14 cellular contexts compared by ENCODE assay signal in genomic region chr10:86946215-86947170, GRCh38. TPM values are rescaled to one million over a fixed set of nuclear protein-coding genes. Genes with fewer than 3 reads are reported as not detected.
DNase-seq lines count a peak whose midpoint lies in the region; TF ChIP-seq lines count a peak whose summit lies in the region.
"Had no signal": no experiment of that assay in that cellular context is flagged by ENCODE, and none has a peak within 500 bp of the region (broad histone marks: within the 10 kb centered on the region; RNA-seq: fewer than 3 reads in every experiment).

No MANE protein-coding gene starts in this region.

- no peaks in the 10 kb centered on the region for H3K9me3 Mint-ChIP-seq in Calu3 (ENCODE audit: low read depth, unreplicated experiment)
- H3K9me3 Mint-ChIP-seq: activated T-helper 1 cell treated with anti-CD3 and anti-CD28 coated beads, Interleukin-12 subunit alpha, Interleukin-12 subunit beta, Interleukin-2, Interleukin-4 antibody, amounts not matched to agents 30 ng/mL and 10 ng/mL and 1 ng/mL, durations not matched to agents 14 hours and 24 hours and 36 hours had no signal

- H3K27me3 Mint-ChIP-seq in Calu3 (ENCODE audit: unreplicated experiment): peaks cover 13% of the 10 kb centered on the region

- no peaks in the 10 kb centered on the region for H3K27me3 ChIP-seq in SJCRH30
- no peaks in the 10 kb centered on the region for H3K27me3 ChIP-seq in PC-9 (ENCODE audit: insufficient read depth, low read depth)

- H3K4me1 ChIP-seq in SJCRH30 (no peaks in the 10 kb centered on the region; the same call in none of the 2 replicates), PC-9 (replicated peaks; ENCODE audit: insufficient read depth) (peaks cover 13% of the 10 kb centered on the region)

- intact Hi-C loops in PC-9 (cut with micrococcal nuclease; ENCODE audit: unreplicated experiment) (no loop called here), Calu3 (cut with micrococcal nuclease; ENCODE audit: unreplicated experiment) (no loop called here)

- H3K36me3 ChIP-seq in SJCRH30 (no peaks in the 10 kb centered on the region), PC-9 (ENCODE audit: low read depth) (no peaks in the 10 kb centered on the region)
- H3K36me3 ChIP-seq: lower lobe of right lung had no signal

- H3K27ac Mint-ChIP-seq in Calu3 (ENCODE audit: unreplicated experiment): no peak overlapping the region
- H3K27ac Mint-ChIP-seq: activated T-helper 1 cell treated with anti-CD3 and anti-CD28 coated beads, Interleukin-12 subunit alpha, Interleukin-12 subunit beta, Interleukin-2, Interleukin-4 antibody, amounts not matched to agents 30 ng/mL and 10 ng/mL and 1 ng/mL, durations not matched to agents 14 hours and 24 hours and 36 hours had no signal

- no peaks in the 10 kb centered on the region for H3F3A ChIP-seq in PC-9 (ENCODE audit: insufficient read depth, low read depth)

- no peaks in the 10 kb centered on the region for H4K20me1 ChIP-seq in PC-9 (ENCODE audit: insufficient read depth)

- H3K36me3 Mint-ChIP-seq in Calu3 (ENCODE audit: insufficient read depth, unreplicated experiment): no peaks in the 10 kb centered on the region

- CTCF ChIA-PET in PC-9 (lab: Charles Lee) (interaction anchor here (0.7 kb wide), 1 partner anchor 12 kb away, joined by 4 read pairs; the partner anchor contains the start of gene SNCG), Calu3 (lab: Charles Lee) (interaction anchor here (0.6 to 1.3 kb wide), 3 partner anchors 20 to 1126 kb away, joined by 3 read pairs; no protein-coding TSS in a partner anchor)

- no peak overlapping the region for H3K4me2 ChIP-seq in PC-9

- POLR2A ChIA-PET in PC-9 (lab: Charles Lee; ENCODE audit: unreplicated experiment): interaction anchor here (0.5 kb wide), 1 partner anchor 95 kb away, joined by 4 read pairs; no protein-coding TSS in a partner anchor

- no peak overlapping the region for H3K4me3 ChIP-seq in SJCRH30
- H3K4me3 ChIP-seq in PC-9: no peak overlapping the region
- H3K4me3 ChIP-seq: lower lobe of right lung had no signal

- H2AFZ ChIP-seq in PC-9: no peak overlapping the region

- H3K4me3 Mint-ChIP-seq in Calu3 (ENCODE audit: low read depth, unreplicated experiment): no peak overlapping the region
- H3K4me3 Mint-ChIP-seq: activated T-helper 1 cell treated with anti-CD3 and anti-CD28 coated beads, Interleukin-12 subunit alpha, Interleukin-12 subunit beta, Interleukin-2, Interleukin-4 antibody, amounts not matched to agents 30 ng/mL and 10 ng/mL and 1 ng/mL, durations not matched to agents 14 hours and 24 hours and 36 hours had no signal

- H3K9me3 ChIP-seq in SJCRH30 (replicated peaks): no peaks in the 10 kb centered on the region
- no peaks in the 10 kb centered on the region for H3K9me3 ChIP-seq in PC-9 (ENCODE audit: insufficient read depth, low read depth)
- H3K9me3 ChIP-seq: lower lobe of right lung had no signal

- DNase-seq in activated effector memory CD4-positive, alpha-beta T cell treated with anti-CD3 and anti-CD28 coated beads, Interleukin-2, amount 50 U/mL, for 16 hours: peak; percentile 41
- no peak for DNase-seq in activated effector memory CD4-positive, alpha-beta T cell treated with Interleukin-2 at 50 U/mL for 16 hours
- peak; percentile 49 to 58 for DNase-seq in SJCRH30
- DNase-seq in islet precursor cell: peak; percentile 46
- peak; percentile 49 for DNase-seq in ureter (ENCODE audit: low spot score)
- DNase-seq in stimulated activated CD4-positive, alpha-beta T cell treated with anti-CD3 and anti-CD28 coated beads, Interleukin-15, amount 100 ng/mL, for 24 hours: no peak
- no peak for DNase-seq in PC-9
- DNase-seq in Calu3: no peak
- DNase-seq: lower lobe of right lung, NCI-H526 treated with DMSO at 0.1 percent for 48 hours had no signal

- BruUV-seq in PC-9 (replicated peaks; lab: Mats Ljungman, UMichigan): no TSS peak
- no TSS peak for BruUV-seq in Calu3 (replicated peaks; lab: Mats Ljungman, UMichigan)

- no peaks in the 10 kb centered on the region for H3K79me2 ChIP-seq in PC-9 (ENCODE audit: low read depth)

- TF ChIP-seq CTCF in PC-9 (conservative IDR thresholded peaks at IDR 0.05): no peak
- no peak for TF ChIP-seq CTCF in Calu3 (IDR thresholded peaks at IDR 0.05; ENCODE audit: unreplicated experiment)

- H3K9me2 ChIP-seq in PC-9 (ENCODE audit: insufficient read depth): no peaks in the 10 kb centered on the region

- H3K4me1 Mint-ChIP-seq in Calu3 (ENCODE audit: low read depth, unreplicated experiment): no peaks in the 10 kb centered on the region

- H3K27ac ChIP-seq in SJCRH30 (no peak overlapping the region), PC-9 (no peak overlapping the region)
- H3K27ac ChIP-seq: epithelial cell of prostate, lower lobe of right lung had no signal

RNA-seq across cellular contexts. Expression of gene MMRN2, which starts 10.9 kb away (rescaled TPM):
- total RNA-seq in SJCRH30 (2014; rRNA removed; shearing (Covaris generic)): 1.6 and 1.9 TPM in 2 replicates
- 99.0 TPM for total RNA-seq in ureter
- total RNA-seq in PC-9 (2021): 12.1 and 13.4 TPM in 2 replicates
- total RNA-seq in Calu3 (2022): 0.83 TPM in 1 of 2 replicates, not detected in the other
- total RNA-seq: activated T-helper 1 cell treated with anti-CD3 and anti-CD28 coated beads, Interleukin-12 subunit alpha, Interleukin-12 subunit beta, Interleukin-2, Interleukin-4 antibody, amounts not matched to agents 30 ng/mL and 10 ng/mL and 1 ng/mL, durations not matched to agents 14 hours and 24 hours and 36 hours had no signal

RNA-seq across cellular contexts. Expression of gene SNCG, which starts 11.9 kb away (rescaled TPM):
- total RNA-seq in SJCRH30 (2014; rRNA removed; shearing (Covaris generic)): 38.1 and 55.5 TPM in 2 replicates
- total RNA-seq in ureter (706 TPM), PC-9 (2021) (99.4 and 144 TPM in 2 replicates), Calu3 (2022) (7.2 and 11.3 TPM in 2 replicates)
- total RNA-seq: SK-MEL-5 had no signal

RNA-seq across cellular contexts. Expression of gene ADIRF, which starts 21.8 kb away (rescaled TPM):
- 0.34 and 0.68 TPM in 2 replicates for total RNA-seq in SJCRH30 (2014; rRNA removed; shearing (Covaris generic))
- total RNA-seq in ureter: 790 TPM
- total RNA-seq in PC-9 (2021): 51.0 and 72.8 TPM in 2 replicates
- 2.2 TPM in 1 of 2 replicates, not detected in the other for total RNA-seq in Calu3 (2022)
- total RNA-seq: activated T-helper 1 cell treated with anti-CD3 and anti-CD28 coated beads, Interleukin-12 subunit alpha, Interleukin-12 subunit beta, Interleukin-2, Interleukin-4 antibody, amounts not matched to agents 30 ng/mL and 10 ng/mL and 1 ng/mL, durations not matched to agents 14 hours and 24 hours and 36 hours; G401; SK-MEL-5 had no signal

Comparison
In these comparisons a context has a peak if more than half of its experiments do, and no peak if none do; other contexts are left out.
1. DNase-seq: peak in activated effector memory CD4-positive, alpha-beta T cell treated with anti-CD3 and anti-CD28 coated beads, Interleukin-2, amount 50 U/mL, for 16 hours (single experiment), SJCRH30 (2 of 2), islet precursor cell (single experiment) and ureter (single experiment); none in activated effector memory CD4-positive, alpha-beta T cell treated with Interleukin-2 at 50 U/mL for 16 hours (single experiment), stimulated activated CD4-positive, alpha-beta T cell treated with anti-CD3 and anti-CD28 coated beads, Interleukin-15, amount 100 ng/mL, for 24 hours (single experiment), PC-9 (0 of 2) and Calu3 (single experiment).
2. RNA of gene ADIRF, which starts 21.8 kb away (total RNA-seq): 790 TPM in ureter (single experiment) and 51.0 to 72.8 TPM in PC-9; 0.34 to 0.68 TPM in SJCRH30 and 2.2 TPM in Calu3; every median in the first group is over 10 times any median in the second.